In the genomic region with DNA sequence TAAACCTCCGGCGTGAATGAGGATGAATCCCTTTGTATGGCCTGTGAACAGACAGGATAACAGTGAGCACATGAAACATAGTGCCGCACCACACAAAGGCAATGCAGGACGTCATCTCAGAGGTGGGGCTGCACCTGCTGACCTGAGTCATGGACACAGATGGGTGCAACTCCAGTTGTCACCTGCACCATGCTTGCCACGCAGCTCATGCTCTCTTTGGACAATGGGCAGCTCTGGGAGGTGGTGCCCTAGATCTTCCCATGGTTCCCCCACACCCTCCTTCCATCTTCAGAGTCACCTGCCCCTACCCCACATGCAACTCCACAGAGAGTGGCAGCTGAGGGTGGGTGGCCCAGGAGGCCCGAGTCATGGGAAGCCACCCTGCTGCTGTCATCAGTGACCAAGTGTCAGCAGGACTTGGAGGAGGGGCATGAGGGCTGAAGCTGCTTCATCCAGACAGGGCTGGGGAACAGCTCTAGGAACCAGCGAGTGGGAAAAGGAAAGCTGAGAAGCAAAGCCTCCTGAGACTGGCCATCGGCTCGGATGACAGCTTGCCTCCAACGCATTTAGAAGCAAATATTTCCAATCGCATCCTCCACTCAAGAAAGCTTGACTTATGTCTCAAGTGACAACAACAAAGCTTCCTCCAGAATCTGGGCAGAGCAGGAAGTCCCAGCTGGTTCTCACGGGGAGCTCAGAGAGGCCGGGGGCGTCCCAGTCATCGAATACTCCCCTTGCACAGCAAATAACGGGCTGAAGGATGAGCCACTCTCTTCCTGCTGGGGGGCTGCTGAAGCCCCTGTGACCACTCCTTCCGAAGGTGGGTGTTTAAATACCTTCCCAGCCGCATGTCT, we compare ENCODE assay signal across 1 cellular context.
TF ChIP-seq lines count a peak whose summit lies in the region.

No MANE protein-coding gene starts in this region.

TF ChIP-seq in HepG2, 621 proteins besides CTCF, POLR2A, EP300 and RAD21:
- TF ChIP-seq ZBTB1 (CRISPR knock-in tag; IDR thresholded peaks at IDR 0.05; ENCODE audit: borderline replicate concordance) (no peak), SRSF4 (IDR thresholded peaks at IDR 0.05; ENCODE audit: low read depth, low read length, poor library complexity, severe bottlenecking) (no peak), MIER3 (CRISPR knock-in tag; IDR thresholded peaks at IDR 0.05; ENCODE audit: borderline replicate concordance) (no peak)
